ENCODE assay signal across 2 cellular contexts in genomic region chr4:42372303-42372702, GRCh38. TPM values are rescaled to one million over a fixed set of nuclear protein-coding genes. Genes with fewer than 3 reads are reported as not detected.
"Had no signal": no experiment of that assay in that cellular context is flagged by ENCODE, and none has a peak within 500 bp of the region (broad histone marks: within the 10 kb centered on the region; RNA-seq: fewer than 3 reads in every experiment).

No MANE protein-coding gene starts in this region.

RNA-seq across cellular contexts. Expression of gene SHISA3, which starts 25.0 kb away (rescaled TPM):
- total RNA-seq: activated B cell treated with CpG ODN at 0.5 μM for 24 hours, T-helper 17 cell had no signal
